22 cellular contexts compared by ENCODE assay signal in genomic region chr17:15503731-15504130, GRCh38.
"Had no signal": no experiment of that assay in that cellular context is flagged by ENCODE, and none has a peak within 500 bp of the region (broad histone marks: within the 10 kb centered on the region; RNA-seq: fewer than 3 reads in every experiment).

No MANE protein-coding gene starts in this region.

- H3K4me3 Mint-ChIP-seq: naive thymus-derived CD4-positive, alpha-beta T cell; nephron progenitor cell; stimulated activated naive CD8-positive, alpha-beta T cell treated with anti-CD3 and anti-CD28 coated beads, Interleukin-15, amount 100 ng/mL, for 72 hours had no signal

- DNase-seq: cerebellar nuclear complex; cortex of kidney; foreskin keratinocyte; heart left ventricle; left lung; mesendoderm; midbrain; naive thymus-derived CD4-positive, alpha-beta T cell; nucleus accumbens; pancreas; retina; stimulated activated CD4-positive, alpha-beta T cell treated with anti-CD3 and anti-CD28 coated beads, Interleukin-15, amount 100 ng/mL, for 24 hours; stimulated activated CD4-positive, alpha-beta T cell treated with anti-CD3 and anti-CD28 coated beads, Interleukin-2, amount 100 ng/mL, for 48 hours; stimulated activated naive CD4-positive, alpha-beta T cell; stimulated activated naive CD8-positive, alpha-beta T cell treated with anti-CD3 and anti-CD28 coated beads, Interleukin-15, amount 100 ng/mL, for 72 hours; tibial artery; upper lobe of left lung had no signal

- H3K4me1 ChIP-seq: foreskin keratinocyte, pancreas had no signal

- H2AFZ ChIP-seq: hepatocyte had no signal

- ATAC-seq: gastroesophageal sphincter; naive thymus-derived CD4-positive, alpha-beta T cell; stimulated activated naive CD8-positive, alpha-beta T cell treated with anti-CD3 and anti-CD28 coated beads, Interleukin-15, amount 100 ng/mL, for 72 hours had no signal

- H3K4me3 ChIP-seq: hepatocyte, left lung, pancreas, skin epidermis, upper lobe of left lung had no signal

- H3K36me3 ChIP-seq: pancreas had no signal

- H3K9me3 Mint-ChIP-seq: naive thymus-derived CD4-positive, alpha-beta T cell; nephron progenitor cell; stimulated activated naive CD8-positive, alpha-beta T cell treated with anti-CD3 and anti-CD28 coated beads, Interleukin-15, amount 100 ng/mL, for 72 hours had no signal

- H3K79me2 ChIP-seq: hepatocyte had no signal

- H3K27ac ChIP-seq: foreskin keratinocyte, hepatocyte, left lung, pancreas had no signal

- H3K27me3 ChIP-seq: esophagus muscularis mucosa, foreskin keratinocyte, gastroesophageal sphincter, heart left ventricle, hepatocyte, left lung, pancreas, tibial artery, upper lobe of left lung had no signal

- H3K27me3 Mint-ChIP-seq: naive thymus-derived CD4-positive, alpha-beta T cell; stimulated activated naive CD8-positive, alpha-beta T cell treated with anti-CD3 and anti-CD28 coated beads, Interleukin-15, amount 100 ng/mL, for 72 hours had no signal

- H3K27ac Mint-ChIP-seq: nephron progenitor cell had no signal

- H3K9me3 ChIP-seq: esophagus muscularis mucosa, gastroesophageal sphincter, heart left ventricle, left lung, pancreas, tibial artery, upper lobe of left lung had no signal
